ENCODE assay signal across 8 cellular contexts in genomic region chr10:11016959-11017574, GRCh38. TPM values are rescaled to one million over a fixed set of nuclear protein-coding genes. Genes with fewer than 3 reads are reported as not detected.
DNase-seq lines count a peak whose midpoint lies in the region; ATAC-seq and TF ChIP-seq lines count a peak whose summit lies in the region.

No MANE protein-coding gene starts in this region.

- H3K4me1 ChIP-seq in heart left ventricle: peaks cover 0 to 72% (median 31%) of the 10 kb centered on the region in 12 donors

- H3K27ac Mint-ChIP-seq in T-cell: no peak overlapping the region

- peak overlapping the region; percentile 75 to 95 (median 92) for H3K27ac ChIP-seq in heart left ventricle
- peak overlapping the region in 13 of 21 experiments; percentile 31 to 90 (median 72) for H3K27ac ChIP-seq in skin epidermis

- no peak for TF ChIP-seq POLR2A in heart left ventricle (IDR thresholded peaks at IDR 0.05)

- H3K4me3 ChIP-seq in AG10803 (ENCODE audit: low read length) (peak overlapping the region; percentile 32), heart left ventricle (peak overlapping the region; percentile 21 to 83 (median 74)), skin epidermis (peak overlapping the region in 6 of 7 experiments; percentile 25 to 68 (median 55))

- TF ChIP-seq CTCF in AG10803 (conservative IDR thresholded peaks at IDR 0.05; ENCODE audit: low read length): no peak
- no peak for TF ChIP-seq CTCF in heart left ventricle (IDR thresholded peaks at IDR 0.05)

- no peaks in the 10 kb centered on the region for H3K9me3 Mint-ChIP-seq in T-cell

- peak overlapping the region; percentile 66 to 68 (median 66) for H3K4me3 Mint-ChIP-seq in T-cell

- ATAC-seq in GM21528 (IDR thresholded peaks at IDR 0.05; ENCODE audit: low FRiP score, unreplicated experiment) (peak; percentile 44), T-cell (replicated peaks in 1 of 4) (peak; percentile 20 to 46 (median 34)), heart left ventricle (peak in 1 of 4 donors; percentile 72), HG03045 (IDR thresholded peaks at IDR 0.05; ENCODE audit: unreplicated experiment) (no peak)

- POLR2A ChIA-PET in T-cell (lab: Charles Lee): no interaction called here

- no peaks in the 10 kb centered on the region for H3K9me3 ChIP-seq in heart left ventricle

- intact Hi-C loops in heart left ventricle (cut with DNase I): loop anchor here in 7 of 10 donors (5.0 to 10.0 kb wide), 14 partner anchors 50 to 295 kb away; no protein-coding TSS in a partner anchor

- peaks cover 0 to 43% (median 0%) of the 10 kb centered on the region in 9 donors for H3K27me3 ChIP-seq in heart left ventricle

- H3K36me3 ChIP-seq in heart left ventricle: no peaks in the 10 kb centered on the region

- H3K36me3 Mint-ChIP-seq in T-cell: no peaks in the 10 kb centered on the region

- peaks cover 12 to 14% (median 13%) of the 10 kb centered on the region in 3 donors for H3K4me1 Mint-ChIP-seq in T-cell

- H3K27me3 Mint-ChIP-seq in T-cell: peaks cover 68 to 84% of the 10 kb centered on the region in 2 donors

- CTCF ChIA-PET in T-cell (lab: Charles Lee): no interaction called here

- DNase-seq in AG10803 (ENCODE audit: low read depth) (no peak), T-cell (peak in 1 of 34 experiments; percentile 5), heart left ventricle (no peak), islet precursor cell (no peak), NAMALWA (ENCODE audit: low spot score) (no peak)

- WGBS in heart left ventricle, 4 donors: 27 to 32% (median 30%) methylated on average over 19 of the region's 19 CpGs

RNA-seq across cellular contexts. Expression of gene CELF2, which starts 0.6 kb away (rescaled TPM):
- total RNA-seq in T-cell (100 to 1,000 TPM; 149 to 225 (median 166) TPM), heart left ventricle (100 to 1,000 TPM in 1 of 9 donors, 10 to 100 TPM in 8; 61.2 to 103 (median 73.3) TPM)
- 10 to 100 TPM; 14.2 to 33.3 TPM for polyA plus RNA-seq in heart left ventricle
